Comparison of ENCODE assay signal across 8 cellular contexts in the genomic region with DNA sequence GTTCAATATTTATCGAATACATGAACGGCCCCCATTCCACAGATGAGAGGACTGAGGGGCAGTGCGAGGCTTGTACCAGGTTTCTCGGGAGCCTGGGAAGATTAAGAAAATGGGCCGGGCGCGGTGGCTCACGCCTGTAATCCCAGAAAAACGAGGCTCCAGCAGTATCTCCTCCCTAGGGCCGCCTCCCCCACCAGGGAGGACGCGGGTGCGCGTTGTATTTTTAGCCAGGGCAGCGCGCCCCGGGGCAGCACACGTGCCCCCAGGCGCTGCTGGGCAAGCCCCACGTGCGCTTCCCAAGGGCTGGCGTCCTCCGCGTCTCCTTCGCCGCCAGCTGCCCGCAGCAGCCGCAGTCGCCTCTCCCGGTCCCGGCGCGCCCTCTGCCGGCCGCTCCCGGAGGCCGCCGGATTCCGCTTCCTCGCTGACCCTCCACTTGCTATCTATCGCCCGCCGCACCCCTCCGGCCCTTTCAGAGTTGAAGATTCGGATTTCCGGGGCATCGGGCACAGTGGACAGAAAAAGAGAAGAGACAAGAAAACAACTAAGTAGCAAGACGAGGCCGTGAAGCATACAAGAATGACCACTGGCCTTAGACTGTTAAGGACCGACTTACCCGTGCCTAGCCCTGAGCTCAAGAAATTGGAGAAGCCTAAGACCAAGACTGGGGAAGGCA. TPM values are rescaled to one million over a fixed set of nuclear protein-coding genes. Genes with fewer than 3 reads are reported as not detected.
DNase-seq lines count a peak whose midpoint lies in the region; ATAC-seq and TF ChIP-seq lines count a peak whose summit lies in the region.

No MANE protein-coding gene starts in this region.

- peak; percentile 97 for TF ChIP-seq CTCF in lower lobe of right lung (IDR thresholded peaks at IDR 0.05)

- H3K36me3 Mint-ChIP-seq in activated CD4-positive, alpha-beta T cell treated with anti-CD3 and anti-CD28 coated beads, Interleukin-2, amount 10 ng/mL, durations not matched to agents 24 days and 14 days (ENCODE audit: low read depth) = no peaks in the 10 kb centered on the region

- no peaks in the 10 kb centered on the region for H3K9me3 Mint-ChIP-seq in activated CD4-positive, alpha-beta T cell treated with anti-CD3 and anti-CD28 coated beads, Interleukin-2, amount 10 ng/mL, durations not matched to agents 24 days and 14 days

- peaks cover 29% of the 10 kb centered on the region for H3K4me1 ChIP-seq in lower lobe of right lung

- no peaks in the 10 kb centered on the region for H3K9me3 ChIP-seq in lower lobe of right lung

- peaks cover 45% of the 10 kb centered on the region for H3K27me3 Mint-ChIP-seq in activated CD4-positive, alpha-beta T cell treated with anti-CD3 and anti-CD28 coated beads, Interleukin-2, amount 10 ng/mL, durations not matched to agents 24 days and 14 days

- H3K36me3 ChIP-seq in lower lobe of right lung = no peaks in the 10 kb centered on the region

- intact Hi-C loops in activated CD4-positive, alpha-beta T cell treated with anti-CD3 and anti-CD28 coated beads, Interleukin-2, amount 10 ng/mL, durations not matched to agents 24 days and 14 days (cut with micrococcal nuclease) = loop anchor here (1.0 to 2.0 kb wide), 3 partner anchors 16 to 244 kb away; no protein-coding TSS in a partner anchor
- intact Hi-C loops in lower lobe of right lung (cut with DNase I) = no loop called here

- DNase-seq in Ammon's horn (ENCODE audit: low spot score) (peak; percentile 83), H4 (ENCODE audit: low spot score) (peak; percentile 59), NCI-H460 (ENCODE audit: extremely low read depth, low read depth) (peak; percentile 69), ecto neural progenitor cell (ENCODE audit: low spot score) (peak; percentile 96), lower lobe of right lung (peak; percentile 89)
- peak; percentile 93 for DNase-seq in activated CD4-positive, alpha-beta T cell treated with anti-CD3 and anti-CD28 coated beads, Interleukin-2, amount 10 ng/mL, durations not matched to agents 24 days and 14 days
- DNase-seq in stimulated activated CD8-positive, alpha-beta memory T cell treated with anti-CD3 and anti-CD28 coated beads, Interleukin-12 subunit alpha, Interleukin-12 subunit beta, amount 100 ng/mL, for 4 hours (ENCODE audit: low read depth) = peak; percentile 49

- H3K27me3 ChIP-seq in lower lobe of right lung (ENCODE audit: low read depth) = peaks cover 49% of the 10 kb centered on the region

- H3K27ac ChIP-seq in lower lobe of right lung = no peak overlapping the region

- H3K27ac Mint-ChIP-seq in activated CD4-positive, alpha-beta T cell treated with anti-CD3 and anti-CD28 coated beads, Interleukin-2, amount 10 ng/mL, durations not matched to agents 24 days and 14 days = no peak overlapping the region

- peaks cover 15% of the 10 kb centered on the region for H3K4me1 Mint-ChIP-seq in activated CD4-positive, alpha-beta T cell treated with anti-CD3 and anti-CD28 coated beads, Interleukin-2, amount 10 ng/mL, durations not matched to agents 24 days and 14 days

- ATAC-seq in lower lobe of right lung (peak; percentile 89 to 94), GM21526 (IDR thresholded peaks at IDR 0.05; ENCODE audit: low FRiP score, unreplicated experiment) (no peak)

- H3K4me3 ChIP-seq in lower lobe of right lung = peak overlapping the region; percentile 28

- H3K4me3 Mint-ChIP-seq in activated CD4-positive, alpha-beta T cell treated with anti-CD3 and anti-CD28 coated beads, Interleukin-2, amount 10 ng/mL, durations not matched to agents 24 days and 14 days = peak overlapping the region; percentile 77

RNA-seq across cellular contexts. Expression of a gene that starts 1.9 kb away (rescaled TPM):
- total RNA-seq in H4 (2014; rRNA removed; shearing (Covaris generic)) = not detected in 2 replicates
- total RNA-seq in NCI-H460 (2014; rRNA removed; shearing (Covaris generic)) = 0.06 and 0.15 TPM in 2 replicates
- 2.7 and 4.1 TPM in 2 replicates for polyA plus RNA-seq in NCI-H460 (2014; cell fraction: nucleus; rRNA removed)
- 0.21 and 0.33 TPM in 2 replicates for total RNA-seq in activated CD4-positive, alpha-beta T cell treated with anti-CD3 and anti-CD28 coated beads, Interleukin-2, amount 10 ng/mL, durations not matched to agents 24 days and 14 days
- 0.41 TPM for total RNA-seq in lower lobe of right lung

RNA-seq across cellular contexts. Expression of a gene that starts 11.1 kb away (rescaled TPM):
- 460 and 526 TPM in 2 replicates for total RNA-seq in H4 (2014; rRNA removed; shearing (Covaris generic))
- total RNA-seq in NCI-H460 (2014; rRNA removed; shearing (Covaris generic)) = 659 and 733 TPM in 2 replicates
- 808 and 1,059 TPM in 2 replicates for polyA plus RNA-seq in NCI-H460 (2014; cell fraction: nucleus; rRNA removed)
- 1,303 and 1,327 TPM in 2 replicates for total RNA-seq in activated CD4-positive, alpha-beta T cell treated with anti-CD3 and anti-CD28 coated beads, Interleukin-2, amount 10 ng/mL, durations not matched to agents 24 days and 14 days
- 216 TPM for total RNA-seq in lower lobe of right lung

RNA-seq across cellular contexts. Expression of a gene that starts 14.8 kb away (rescaled TPM):
- total RNA-seq in H4 (2014; rRNA removed; shearing (Covaris generic)) = 0.17 and 0.23 TPM in 2 replicates
- total RNA-seq in NCI-H460 (2014; rRNA removed; shearing (Covaris generic)) = not detected in 2 replicates
- polyA plus RNA-seq in NCI-H460 (2014; cell fraction: nucleus; rRNA removed) = 0.96 and 1.9 TPM in 2 replicates
- 0.17 and 0.37 TPM in 2 replicates for total RNA-seq in activated CD4-positive, alpha-beta T cell treated with anti-CD3 and anti-CD28 coated beads, Interleukin-2, amount 10 ng/mL, durations not matched to agents 24 days and 14 days
- total RNA-seq in lower lobe of right lung = 1.1 TPM

RNA-seq across cellular contexts. Expression of a gene that starts 18.8 kb away (rescaled TPM):
- 55.9 and 65.1 TPM in 2 replicates for total RNA-seq in H4 (2014; rRNA removed; shearing (Covaris generic))
- 63.3 and 64.2 TPM in 2 replicates for total RNA-seq in NCI-H460 (2014; rRNA removed; shearing (Covaris generic))
- polyA plus RNA-seq in NCI-H460 (2014; cell fraction: nucleus; rRNA removed) = 143 and 164 TPM in 2 replicates
- total RNA-seq in activated CD4-positive, alpha-beta T cell treated with anti-CD3 and anti-CD28 coated beads, Interleukin-2, amount 10 ng/mL, durations not matched to agents 24 days and 14 days = 51.5 and 56.2 TPM in 2 replicates
- total RNA-seq in lower lobe of right lung = 66.6 TPM

RNA-seq across cellular contexts. Expression of a gene that starts 32.8 kb away (rescaled TPM):
- total RNA-seq in H4 (2014; rRNA removed; shearing (Covaris generic)) = 3.4 and 3.5 TPM in 2 replicates
- total RNA-seq in NCI-H460 (2014; rRNA removed; shearing (Covaris generic)) = 15.0 and 22.7 TPM in 2 replicates
- polyA plus RNA-seq in NCI-H460 (2014; cell fraction: nucleus; rRNA removed) = 97.4 and 108 TPM in 2 replicates
- 59.3 and 59.6 TPM in 2 replicates for total RNA-seq in activated CD4-positive, alpha-beta T cell treated with anti-CD3 and anti-CD28 coated beads, Interleukin-2, amount 10 ng/mL, durations not matched to agents 24 days and 14 days
- total RNA-seq in lower lobe of right lung = 35.2 TPM
